Comparison of ENCODE assay signal across 1 cellular context in the genomic region with DNA sequence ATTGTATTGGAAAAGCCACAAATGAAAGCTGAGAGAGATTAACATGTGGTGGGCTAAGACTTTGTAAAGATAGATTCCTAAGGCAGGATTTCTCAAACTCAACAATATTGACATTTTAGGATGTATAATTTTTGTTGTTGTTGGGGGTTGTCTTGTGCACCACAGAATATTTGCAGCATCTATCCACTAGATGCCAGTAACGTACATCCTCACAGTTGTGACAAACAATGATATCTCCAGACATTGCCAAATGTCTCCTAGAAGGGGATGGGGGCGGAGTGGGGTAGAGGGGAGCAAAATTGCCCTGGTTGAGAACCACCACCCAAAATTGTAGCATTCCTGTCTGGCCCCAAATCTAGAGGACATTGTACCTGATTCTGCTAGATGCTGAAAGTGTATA.
TF ChIP-seq lines count a peak whose summit lies in the region.

No MANE protein-coding gene starts in this region.

TF ChIP-seq in endothelial cell of umbilical vein, 7 proteins besides CTCF, POLR2A, EP300 and RAD21 (continued from another document):
- TF ChIP-seq, protein P1, sequence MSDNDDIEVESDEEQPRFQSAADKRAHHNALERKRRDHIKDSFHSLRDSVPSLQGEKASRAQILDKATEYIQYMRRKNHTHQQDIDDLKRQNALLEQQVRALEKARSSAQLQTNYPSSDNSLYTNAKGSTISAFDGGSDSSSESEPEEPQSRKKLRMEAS (IDR thresholded peaks at IDR 0.05; ENCODE audit: insufficient read depth, insufficient read length) = no peak
- TF ChIP-seq EZH2 (IDR thresholded peaks at IDR 0.05; ENCODE audit: borderline replicate concordance, low read depth, low read length, severe bottlenecking) (no peak), MYC (IDR thresholded peaks at IDR 0.05; ENCODE audit: low read depth, low read length) (no peak)
